In the genomic region with DNA sequence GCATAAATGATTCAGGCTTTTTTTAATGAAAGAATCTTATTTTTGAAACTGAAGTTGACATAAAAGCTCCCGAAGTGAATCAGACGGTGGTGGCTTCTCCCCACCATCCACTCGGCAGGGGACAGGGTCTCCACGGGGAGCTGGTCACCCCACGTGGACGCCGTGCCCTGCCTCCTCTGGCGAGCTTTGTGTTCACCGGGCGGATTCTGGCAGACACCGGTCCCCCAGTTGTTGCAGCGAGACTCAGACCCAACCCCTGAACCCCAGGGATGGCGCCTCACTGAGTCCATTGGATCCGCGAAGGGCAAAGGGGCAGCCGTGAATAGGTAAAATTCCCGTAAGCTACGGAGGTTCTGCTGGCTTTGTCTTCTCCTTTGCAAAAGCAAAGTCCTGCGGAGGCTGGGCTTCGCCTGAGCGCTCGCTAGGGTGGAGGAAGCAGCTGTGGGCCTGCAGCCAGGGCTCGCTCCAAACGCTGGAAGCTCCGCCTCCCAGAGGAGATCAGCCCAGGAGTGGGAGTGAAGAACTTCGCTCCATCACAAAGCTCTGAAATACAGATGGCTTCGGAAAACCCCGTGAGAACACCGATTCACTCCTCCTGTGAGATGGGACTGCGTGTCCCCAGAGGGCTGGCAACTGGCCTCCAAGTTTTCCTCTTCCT, we compare ENCODE assay signal across 10 cellular contexts. TPM values are rescaled to one million over a fixed set of nuclear protein-coding genes. Genes with fewer than 3 reads are reported as not detected.
DNase-seq lines count a peak whose midpoint lies in the region; ATAC-seq and TF ChIP-seq lines count a peak whose summit lies in the region.
"Had no signal": no experiment of that assay in that cellular context is flagged by ENCODE, and none has a peak within 500 bp of the region (broad histone marks: within the 10 kb centered on the region; RNA-seq: fewer than 3 reads in every experiment).

No MANE protein-coding gene starts in this region.

- H3K27ac ChIP-seq in caudate nucleus (ENCODE audit: low read depth, low read length) (peak overlapping the region; percentile 36), right lobe of liver (no peak overlapping the region), upper lobe of right lung (no peak overlapping the region)
- H3K27ac ChIP-seq: RWPE1 had no signal

- no peaks in the 10 kb centered on the region for H3K4me1 ChIP-seq in right lobe of liver
- H3K4me1 ChIP-seq in upper lobe of right lung = peaks cover 6% of the 10 kb centered on the region

- H3K9me3 Mint-ChIP-seq in stimulated activated naive CD8-positive, alpha-beta T cell treated with anti-CD3 and anti-CD28 coated beads, Interleukin-15, amount 100 ng/mL, for 72 hours = no peaks in the 10 kb centered on the region
- H3K9me3 Mint-ChIP-seq: activated naive CD4-positive, alpha-beta T cell treated with anti-CD3 and anti-CD28 coated beads, Interleukin-2, amount 50 U/mL, for 24 hours had no signal

- no peak overlapping the region for H3K4me3 Mint-ChIP-seq in stimulated activated naive CD8-positive, alpha-beta T cell treated with anti-CD3 and anti-CD28 coated beads, Interleukin-15, amount 100 ng/mL, for 72 hours
- H3K4me3 Mint-ChIP-seq: activated naive CD4-positive, alpha-beta T cell treated with anti-CD3 and anti-CD28 coated beads, Interleukin-2, amount 50 U/mL, for 24 hours had no signal

- ATAC-seq in right lobe of liver (peak in 3 of 4 donors; percentile 23 to 75 (median 36)), upper lobe of right lung (peak; percentile 36), HG03378 (IDR thresholded peaks at IDR 0.05; ENCODE audit: unreplicated experiment) (no peak)
- no peak for ATAC-seq in stimulated activated naive CD8-positive, alpha-beta T cell treated with anti-CD3 and anti-CD28 coated beads, Interleukin-15, amount 100 ng/mL, for 72 hours

- TF ChIP-seq POLR2A in right lobe of liver (IDR thresholded peaks at IDR 0.05) = no peak

- DNase-seq in NCI-H526 (lab: John Stamatoyannopoulos, UW) = peak; percentile 11 to 57
- DNase-seq in NCI-H526 treated with DMSO at 0.1 percent for 48 hours (lab: John Stamatoyannopoulos, UW) = no peak
- peak in 36 of 61 donors; percentile 5 to 87 (median 54) for DNase-seq in caudate nucleus (lab: John Stamatoyannopoulos, UW)
- DNase-seq in right lobe of liver = peak in 2 of 3 donors; percentile 44 to 52
- DNase-seq in upper lobe of right lung = no peak
- no peak for DNase-seq in RPMI8226
- DNase-seq in stimulated activated naive CD8-positive, alpha-beta T cell treated with anti-CD3 and anti-CD28 coated beads, Interleukin-15, amount 100 ng/mL, for 72 hours = no peak

- H3K4me3 ChIP-seq in right lobe of liver (no peak overlapping the region), upper lobe of right lung (peak overlapping the region; percentile 27)

- H3K9me3 ChIP-seq in right lobe of liver (no peaks in the 10 kb centered on the region), upper lobe of right lung (no peaks in the 10 kb centered on the region)

- peaks cover 7% of the 10 kb centered on the region for H3K27me3 Mint-ChIP-seq in stimulated activated naive CD8-positive, alpha-beta T cell treated with anti-CD3 and anti-CD28 coated beads, Interleukin-15, amount 100 ng/mL, for 72 hours

- H3K27me3 ChIP-seq in right lobe of liver (no peaks in the 10 kb centered on the region), upper lobe of right lung (no peaks in the 10 kb centered on the region)

- H3K27ac Mint-ChIP-seq in stimulated activated naive CD8-positive, alpha-beta T cell treated with anti-CD3 and anti-CD28 coated beads, Interleukin-15, amount 100 ng/mL, for 72 hours = no peak overlapping the region
- H3K27ac Mint-ChIP-seq: activated naive CD4-positive, alpha-beta T cell treated with anti-CD3 and anti-CD28 coated beads, Interleukin-2, amount 50 U/mL, for 24 hours had no signal

- TF ChIP-seq CTCF in right lobe of liver (IDR thresholded peaks at IDR 0.05) (no peak), upper lobe of right lung (IDR thresholded peaks at IDR 0.05) (no peak)

- 56% methylated on average over 6 of the region's 30 CpGs for WGBS in right lobe of liver (ENCODE audit: insufficient coverage, low coverage, low lambda C conversion rate, missing lambda C conversion rate)

- H3K36me3 ChIP-seq in right lobe of liver = no peaks in the 10 kb centered on the region
- H3K36me3 ChIP-seq in upper lobe of right lung = no peaks in the 10 kb centered on the region

- intact Hi-C loops in right lobe of liver (cut with DNase I) (no loop called here), upper lobe of right lung (cut with DNase I) (no loop called here)

- no peaks in the 10 kb centered on the region for H3K4me1 Mint-ChIP-seq in stimulated activated naive CD8-positive, alpha-beta T cell treated with anti-CD3 and anti-CD28 coated beads, Interleukin-15, amount 100 ng/mL, for 72 hours
- H3K4me1 Mint-ChIP-seq: activated naive CD4-positive, alpha-beta T cell treated with anti-CD3 and anti-CD28 coated beads, Interleukin-2, amount 50 U/mL, for 24 hours had no signal

RNA-seq across cellular contexts. Expression of gene PTPRN2, which starts 38.3 kb away (rescaled TPM):
- total RNA-seq in right lobe of liver (under 1 TPM; 0.15 to 0.87 (median 0.67) TPM), upper lobe of right lung (4.9 TPM)

Comparison
In these comparisons a context has a peak if more than half of its experiments do, and no peak if none do; other contexts are left out.
1. DNase-seq: peak in NCI-H526 (2 of 2), caudate nucleus (36 of 61) and right lobe of liver (2 of 3); none in NCI-H526 treated with DMSO at 0.1 percent for 48 hours (single experiment), upper lobe of right lung (single experiment), RPMI8226 (single experiment) and stimulated activated naive CD8-positive, alpha-beta T cell treated with anti-CD3 and anti-CD28 coated beads, Interleukin-15, amount 100 ng/mL, for 72 hours (0 of 2).
2. ATAC-seq: peak in right lobe of liver (3 of 4) and upper lobe of right lung (single experiment); none in HG03378 (single experiment) and stimulated activated naive CD8-positive, alpha-beta T cell treated with anti-CD3 and anti-CD28 coated beads, Interleukin-15, amount 100 ng/mL, for 72 hours (single experiment).